In the genomic region with DNA sequence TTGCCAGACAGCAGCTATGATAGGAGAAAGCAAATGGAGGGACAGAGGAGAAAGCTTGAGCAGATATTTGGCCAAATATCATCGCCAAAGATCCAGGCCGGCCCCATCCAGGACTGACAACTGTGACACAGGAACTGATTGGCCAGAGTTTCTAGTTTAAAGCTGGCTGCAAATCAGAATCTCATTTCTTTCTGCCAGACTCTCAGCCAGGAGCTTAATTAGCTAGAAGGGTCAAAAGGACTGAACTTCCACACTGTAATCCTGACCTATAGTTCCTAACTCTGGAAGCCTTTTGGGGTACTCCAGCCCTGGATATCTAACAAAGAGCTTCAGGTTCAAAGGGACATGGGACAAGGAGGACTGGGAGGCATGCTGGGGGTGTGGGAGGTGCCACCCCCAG, we compare ENCODE assay signal across 1 cellular context.
TF ChIP-seq lines count a peak whose summit lies in the region.

No MANE protein-coding gene starts in this region.

TF ChIP-seq in HepG2, 621 proteins besides CTCF, POLR2A, EP300 and RAD21 (continued from another document):
- TF ChIP-seq, protein P1, sequence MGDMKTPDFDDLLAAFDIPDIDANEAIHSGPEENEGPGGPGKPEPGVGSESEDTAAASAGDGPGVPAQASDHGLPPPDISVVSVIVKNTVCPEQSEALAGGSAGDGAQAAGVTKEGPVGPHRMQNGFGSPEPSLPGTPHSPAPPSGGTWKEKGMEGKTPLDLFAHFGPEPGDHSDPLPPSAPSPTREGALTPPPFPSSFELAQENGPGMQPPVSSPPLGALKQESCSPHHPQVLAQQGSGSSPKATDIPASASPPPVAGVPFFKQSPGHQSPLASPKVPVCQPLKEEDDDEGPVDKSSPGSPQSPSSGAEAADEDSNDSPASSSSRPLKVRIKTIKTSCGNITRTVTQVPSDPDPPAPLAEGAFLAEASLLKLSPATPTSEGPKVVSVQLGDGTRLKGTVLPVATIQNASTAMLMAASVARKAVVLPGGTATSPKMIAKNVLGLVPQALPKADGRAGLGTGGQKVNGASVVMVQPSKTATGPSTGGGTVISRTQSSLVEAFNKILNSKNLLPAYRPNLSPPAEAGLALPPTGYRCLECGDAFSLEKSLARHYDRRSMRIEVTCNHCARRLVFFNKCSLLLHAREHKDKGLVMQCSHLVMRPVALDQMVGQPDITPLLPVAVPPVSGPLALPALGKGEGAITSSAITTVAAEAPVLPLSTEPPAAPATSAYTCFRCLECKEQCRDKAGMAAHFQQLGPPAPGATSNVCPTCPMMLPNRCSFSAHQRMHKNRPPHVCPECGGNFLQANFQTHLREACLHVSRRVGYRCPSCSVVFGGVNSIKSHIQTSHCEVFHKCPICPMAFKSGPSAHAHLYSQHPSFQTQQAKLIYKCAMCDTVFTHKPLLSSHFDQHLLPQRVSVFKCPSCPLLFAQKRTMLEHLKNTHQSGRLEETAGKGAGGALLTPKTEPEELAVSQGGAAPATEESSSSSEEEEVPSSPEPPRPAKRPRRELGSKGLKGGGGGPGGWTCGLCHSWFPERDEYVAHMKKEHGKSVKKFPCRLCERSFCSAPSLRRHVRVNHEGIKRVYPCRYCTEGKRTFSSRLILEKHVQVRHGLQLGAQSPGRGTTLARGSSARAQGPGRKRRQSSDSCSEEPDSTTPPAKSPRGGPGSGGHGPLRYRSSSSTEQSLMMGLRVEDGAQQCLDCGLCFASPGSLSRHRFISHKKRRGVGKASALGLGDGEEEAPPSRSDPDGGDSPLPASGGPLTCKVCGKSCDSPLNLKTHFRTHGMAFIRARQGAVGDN (CRISPR knock-in tag; IDR thresholded peaks at IDR 0.05), result no peak
- TF ChIP-seq ZNF24 (IDR thresholded peaks at IDR 0.05), result no peak
- TF ChIP-seq, protein P2, sequence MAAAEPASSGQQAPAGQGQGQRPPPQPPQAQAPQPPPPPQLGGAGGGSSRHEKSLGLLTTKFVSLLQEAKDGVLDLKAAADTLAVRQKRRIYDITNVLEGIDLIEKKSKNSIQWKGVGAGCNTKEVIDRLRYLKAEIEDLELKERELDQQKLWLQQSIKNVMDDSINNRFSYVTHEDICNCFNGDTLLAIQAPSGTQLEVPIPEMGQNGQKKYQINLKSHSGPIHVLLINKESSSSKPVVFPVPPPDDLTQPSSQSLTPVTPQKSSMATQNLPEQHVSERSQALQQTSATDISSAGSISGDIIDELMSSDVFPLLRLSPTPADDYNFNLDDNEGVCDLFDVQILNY (CRISPR knock-in tag; conservative IDR thresholded peaks at IDR 0.05), result no peak
